In genomic region chr4:82428969-82429727, GRCh38 we compare ENCODE assay signal across 1 cellular context.
A peak's percentile ranks its signal among the peaks of the same experiment; 100 is the strongest.
TF ChIP-seq lines count a peak whose summit lies in the region.

No MANE protein-coding gene starts in this region.

TF ChIP-seq in K562, 482 proteins besides CTCF, POLR2A, EP300 and RAD21 (continued from another document and continues in another):
- TF ChIP-seq CBFA2T3 (IDR thresholded peaks at IDR 0.05), result no peak
- TF ChIP-seq STAT5A (IDR thresholded peaks at IDR 0.05; ENCODE audit: borderline replicate concordance, low read length), result no peak
- TF ChIP-seq HLTF (IDR thresholded peaks at IDR 0.05), result no peak
- no peak for TF ChIP-seq MECOM (CRISPR knock-in tag; IDR thresholded peaks at IDR 0.05)
- TF ChIP-seq SNIP1 (IDR thresholded peaks at IDR 0.05; ENCODE audit: low read depth), result no peak
- TF ChIP-seq KAT8 (IDR thresholded peaks at IDR 0.05; ENCODE audit: low read depth), result no peak
- TF ChIP-seq, protein P1, sequence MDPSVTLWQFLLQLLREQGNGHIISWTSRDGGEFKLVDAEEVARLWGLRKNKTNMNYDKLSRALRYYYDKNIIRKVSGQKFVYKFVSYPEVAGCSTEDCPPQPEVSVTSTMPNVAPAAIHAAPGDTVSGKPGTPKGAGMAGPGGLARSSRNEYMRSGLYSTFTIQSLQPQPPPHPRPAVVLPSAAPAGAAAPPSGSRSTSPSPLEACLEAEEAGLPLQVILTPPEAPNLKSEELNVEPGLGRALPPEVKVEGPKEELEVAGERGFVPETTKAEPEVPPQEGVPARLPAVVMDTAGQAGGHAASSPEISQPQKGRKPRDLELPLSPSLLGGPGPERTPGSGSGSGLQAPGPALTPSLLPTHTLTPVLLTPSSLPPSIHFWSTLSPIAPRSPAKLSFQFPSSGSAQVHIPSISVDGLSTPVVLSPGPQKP (CRISPR knock-in tag; IDR thresholded peaks at IDR 0.05), result no peak
- TF ChIP-seq, protein P2, sequence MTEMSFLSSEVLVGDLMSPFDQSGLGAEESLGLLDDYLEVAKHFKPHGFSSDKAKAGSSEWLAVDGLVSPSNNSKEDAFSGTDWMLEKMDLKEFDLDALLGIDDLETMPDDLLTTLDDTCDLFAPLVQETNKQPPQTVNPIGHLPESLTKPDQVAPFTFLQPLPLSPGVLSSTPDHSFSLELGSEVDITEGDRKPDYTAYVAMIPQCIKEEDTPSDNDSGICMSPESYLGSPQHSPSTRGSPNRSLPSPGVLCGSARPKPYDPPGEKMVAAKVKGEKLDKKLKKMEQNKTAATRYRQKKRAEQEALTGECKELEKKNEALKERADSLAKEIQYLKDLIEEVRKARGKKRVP (CRISPR knock-in tag; IDR thresholded peaks at IDR 0.05), result 0 out of 2 replicates have a peak, but pooled peaks have one; percentile 12
- no peak for TF ChIP-seq SIX5 (IDR thresholded peaks at IDR 0.05; ENCODE audit: borderline replicate concordance in 1 of 2, insufficient read depth in 1 of 2, low read depth in 1 of 2, low read length in 2 of 2)
- no peak for TF ChIP-seq ZNF696 (CRISPR knock-in tag; conservative IDR thresholded peaks at IDR 0.05)
- TF ChIP-seq SAP30 (IDR thresholded peaks at IDR 0.05; ENCODE audit: borderline replicate concordance, insufficient read depth, low read depth, low read length, poor library complexity, severe bottlenecking), result peak; percentile 77
- no peak for TF ChIP-seq TFAM (CRISPR knock-in tag; conservative IDR thresholded peaks at IDR 0.05)
- TF ChIP-seq DEAF1 (CRISPR knock-in tag; IDR thresholded peaks at IDR 0.05), result no peak
- TF ChIP-seq, protein P3, sequence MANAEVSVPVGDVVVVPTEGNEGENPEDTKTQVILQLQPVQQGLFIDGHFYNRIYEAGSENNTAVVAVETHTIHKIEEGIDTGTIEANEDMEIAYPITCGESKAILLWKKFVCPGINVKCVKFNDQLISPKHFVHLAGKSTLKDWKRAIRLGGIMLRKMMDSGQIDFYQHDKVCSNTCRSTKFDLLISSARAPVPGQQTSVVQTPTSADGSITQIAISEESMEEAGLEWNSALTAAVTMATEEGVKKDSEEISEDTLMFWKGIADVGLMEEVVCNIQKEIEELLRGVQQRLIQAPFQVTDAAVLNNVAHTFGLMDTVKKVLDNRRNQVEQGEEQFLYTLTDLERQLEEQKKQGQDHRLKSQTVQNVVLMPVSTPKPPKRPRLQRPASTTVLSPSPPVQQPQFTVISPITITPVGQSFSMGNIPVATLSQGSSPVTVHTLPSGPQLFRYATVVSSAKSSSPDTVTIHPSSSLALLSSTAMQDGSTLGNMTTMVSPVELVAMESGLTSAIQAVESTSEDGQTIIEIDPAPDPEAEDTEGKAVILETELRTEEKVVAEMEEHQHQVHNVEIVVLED (CRISPR knock-in tag; IDR thresholded peaks at IDR 0.05), result peak; percentile 35; the same call in 1 of the 2 replicates
- no peak for TF ChIP-seq HIVEP1 (CRISPR knock-in tag; IDR thresholded peaks at IDR 0.05)
- no peak for TF ChIP-seq BCL6 (CRISPR knock-in tag; IDR thresholded peaks at IDR 0.05)
- TF ChIP-seq ZNF766 (CRISPR knock-in tag; conservative IDR thresholded peaks at IDR 0.05), result no peak
- TF ChIP-seq ZNF165 (CRISPR knock-in tag; IDR thresholded peaks at IDR 0.05; ENCODE audit: borderline replicate concordance), result no peak
- TF ChIP-seq RBM22 (IDR thresholded peaks at IDR 0.05; ENCODE audit: low read depth, low read length, poor library complexity, severe bottlenecking), result peak; percentile 93
- TF ChIP-seq CEBPZ (IDR thresholded peaks at IDR 0.05; ENCODE audit: borderline replicate concordance, low read depth, low read length), result no peak
- no peak for TF ChIP-seq ZNF384 (IDR thresholded peaks at IDR 0.05; ENCODE audit: low read depth, low read length)
- TF ChIP-seq, protein P4, sequence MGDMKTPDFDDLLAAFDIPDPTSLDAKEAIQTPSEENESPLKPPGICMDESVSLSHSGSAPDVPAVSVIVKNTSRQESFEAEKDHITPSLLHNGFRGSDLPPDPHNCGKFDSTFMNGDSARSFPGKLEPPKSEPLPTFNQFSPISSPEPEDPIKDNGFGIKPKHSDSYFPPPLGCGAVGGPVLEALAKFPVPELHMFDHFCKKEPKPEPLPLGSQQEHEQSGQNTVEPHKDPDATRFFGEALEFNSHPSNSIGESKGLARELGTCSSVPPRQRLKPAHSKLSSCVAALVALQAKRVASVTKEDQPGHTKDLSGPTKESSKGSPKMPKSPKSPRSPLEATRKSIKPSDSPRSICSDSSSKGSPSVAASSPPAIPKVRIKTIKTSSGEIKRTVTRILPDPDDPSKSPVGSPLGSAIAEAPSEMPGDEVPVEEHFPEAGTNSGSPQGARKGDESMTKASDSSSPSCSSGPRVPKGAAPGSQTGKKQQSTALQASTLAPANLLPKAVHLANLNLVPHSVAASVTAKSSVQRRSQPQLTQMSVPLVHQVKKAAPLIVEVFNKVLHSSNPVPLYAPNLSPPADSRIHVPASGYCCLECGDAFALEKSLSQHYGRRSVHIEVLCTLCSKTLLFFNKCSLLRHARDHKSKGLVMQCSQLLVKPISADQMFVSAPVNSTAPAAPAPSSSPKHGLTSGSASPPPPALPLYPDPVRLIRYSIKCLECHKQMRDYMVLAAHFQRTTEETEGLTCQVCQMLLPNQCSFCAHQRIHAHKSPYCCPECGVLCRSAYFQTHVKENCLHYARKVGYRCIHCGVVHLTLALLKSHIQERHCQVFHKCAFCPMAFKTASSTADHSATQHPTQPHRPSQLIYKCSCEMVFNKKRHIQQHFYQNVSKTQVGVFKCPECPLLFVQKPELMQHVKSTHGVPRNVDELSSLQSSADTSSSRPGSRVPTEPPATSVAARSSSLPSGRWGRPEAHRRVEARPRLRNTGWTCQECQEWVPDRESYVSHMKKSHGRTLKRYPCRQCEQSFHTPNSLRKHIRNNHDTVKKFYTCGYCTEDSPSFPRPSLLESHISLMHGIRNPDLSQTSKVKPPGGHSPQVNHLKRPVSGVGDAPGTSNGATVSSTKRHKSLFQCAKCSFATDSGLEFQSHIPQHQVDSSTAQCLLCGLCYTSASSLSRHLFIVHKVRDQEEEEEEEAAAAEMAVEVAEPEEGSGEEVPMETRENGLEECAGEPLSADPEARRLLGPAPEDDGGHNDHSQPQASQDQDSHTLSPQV (IDR thresholded peaks at IDR 0.05), result no peak
- TF ChIP-seq ZNF41 (CRISPR knock-in tag; conservative IDR thresholded peaks at IDR 0.05), result no peak
- TF ChIP-seq VEZF1 (CRISPR knock-in tag; IDR thresholded peaks at IDR 0.05), result peak; percentile 94
- no peak for TF ChIP-seq NCOA4 (IDR thresholded peaks at IDR 0.05; ENCODE audit: partially characterized antibody)
- no peak; the same call in 1 of the 2 replicates for TF ChIP-seq HBP1 (CRISPR knock-in tag; IDR thresholded peaks at IDR 0.05)
- no peak for TF ChIP-seq ZBTB8A (IDR thresholded peaks at IDR 0.05; ENCODE audit: partially characterized antibody)
- TF ChIP-seq PCBP1 (IDR thresholded peaks at IDR 0.05; ENCODE audit: low read depth, low read length, poor library complexity, severe bottlenecking), result peak; percentile 95
- TF ChIP-seq NR2C2 (CRISPR knock-in tag; IDR thresholded peaks at IDR 0.05), result no peak
- TF ChIP-seq NR2C2 (tag; IDR thresholded peaks at IDR 0.05), result no peak; the same call in 1 of the 2 replicates
- no peak for TF ChIP-seq BCLAF1 (IDR thresholded peaks at IDR 0.05; ENCODE audit: borderline replicate concordance in 1 of 2, control insufficient read depth in 1 of 2, low read depth in 2 of 2, low read length in 1 of 2)
- peak in 1 of 2 experiments; percentile 78; a peak in 2 of 4 replicates for TF ChIP-seq HDAC1 (IDR thresholded peaks at IDR 0.05)
- TF ChIP-seq ELK3 (CRISPR knock-in tag; IDR thresholded peaks at IDR 0.05), result no peak
- TF ChIP-seq, protein P5, sequence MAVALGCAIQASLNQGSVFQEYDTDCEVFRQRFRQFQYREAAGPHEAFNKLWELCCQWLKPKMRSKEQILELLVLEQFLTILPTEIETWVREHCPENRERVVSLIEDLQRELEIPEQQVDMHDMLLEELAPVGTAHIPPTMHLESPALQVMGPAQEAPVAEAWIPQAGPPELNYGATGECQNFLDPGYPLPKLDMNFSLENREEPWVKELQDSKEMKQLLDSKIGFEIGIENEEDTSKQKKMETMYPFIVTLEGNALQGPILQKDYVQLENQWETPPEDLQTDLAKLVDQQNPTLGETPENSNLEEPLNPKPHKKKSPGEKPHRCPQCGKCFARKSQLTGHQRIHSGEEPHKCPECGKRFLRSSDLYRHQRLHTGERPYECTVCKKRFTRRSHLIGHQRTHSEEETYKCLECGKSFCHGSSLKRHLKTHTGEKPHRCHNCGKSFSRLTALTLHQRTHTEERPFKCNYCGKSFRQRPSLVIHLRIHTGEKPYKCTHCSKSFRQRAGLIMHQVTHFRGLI (CRISPR knock-in tag; IDR thresholded peaks at IDR 0.05), result no peak
